In the genomic region with DNA sequence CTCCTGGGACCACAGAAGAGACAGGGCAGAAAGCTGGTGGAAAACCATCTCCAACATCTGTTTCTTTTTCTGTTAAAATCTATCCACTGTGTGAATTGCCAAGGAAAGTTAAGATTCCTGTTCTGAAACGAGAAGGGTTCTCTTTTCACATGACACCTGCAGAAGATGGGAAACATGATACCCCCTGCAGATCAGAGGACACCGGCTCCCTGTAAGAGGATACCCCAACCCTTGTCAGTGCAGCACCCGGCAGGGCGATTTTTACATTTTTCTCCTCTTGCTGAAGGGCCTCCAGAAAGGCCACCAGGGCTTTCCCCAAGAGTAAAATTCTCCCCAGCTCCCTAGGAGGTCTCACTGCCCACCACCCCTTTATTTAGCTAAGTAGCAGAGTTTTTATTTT, we compare ENCODE assay signal across 19 cellular contexts. TPM values are rescaled to one million over a fixed set of nuclear protein-coding genes. Genes with fewer than 3 reads are reported as not detected.
DNase-seq lines count a peak whose midpoint lies in the region; ATAC-seq and TF ChIP-seq lines count a peak whose summit lies in the region.
"Had no signal": no experiment of that assay in that cellular context is flagged by ENCODE, and none has a peak within 500 bp of the region (broad histone marks: within the 10 kb centered on the region; RNA-seq: fewer than 3 reads in every experiment).

No MANE protein-coding gene starts in this region.

- no peak for TF ChIP-seq CTCF in AG04450 (IDR thresholded peaks at IDR 0.05; ENCODE audit: low read depth, low read length)
- no peak for TF ChIP-seq CTCF in psoas muscle (IDR thresholded peaks at IDR 0.05)

- no peak overlapping the region for H2BK12ac ChIP-seq in mesenchymal stem cell (ENCODE audit: low read length in 2 of 2)

- H3K79me1 ChIP-seq in mesenchymal stem cell (replicated peaks; ENCODE audit: low read length, poor library complexity, severe bottlenecking), result peaks cover 38% of the 10 kb centered on the region

- H3K9me3 ChIP-seq in AG04450 (ENCODE audit: control insufficient read depth, insufficient read depth, low read length) (no peaks in the 10 kb centered on the region), mesenchymal stem cell (ENCODE audit: control insufficient read depth, low read length) (no peaks in the 10 kb centered on the region), psoas muscle (no peaks in the 10 kb centered on the region)
- H3K9me3 ChIP-seq: BLaER1, HAP-1 had no signal

- ATAC-seq in psoas muscle (peak in 2 of 4 donors; percentile 15 to 28), GM21360 (IDR thresholded peaks at IDR 0.05; ENCODE audit: unreplicated experiment) (no peak)
- ATAC-seq: GM12878 had no signal

- no peak overlapping the region for H4K8ac ChIP-seq in mesenchymal stem cell (ENCODE audit: low read length)

- H2BK120ac ChIP-seq in mesenchymal stem cell (ENCODE audit: low read depth, low read length), result no peak overlapping the region

- no peak overlapping the region for H3K18ac ChIP-seq in mesenchymal stem cell (ENCODE audit: low read depth in 1 of 2, low read length in 2 of 2)

- H3K4me3 ChIP-seq in AG04450 (ENCODE audit: low read depth, low read length) (no peak overlapping the region), mesenchymal stem cell (ENCODE audit: insufficient read depth in 1 of 2, low read depth in 1 of 2, low read length in 2 of 2) (no peak overlapping the region), psoas muscle (no peak overlapping the region)
- H3K4me3 ChIP-seq: BLaER1, GM12878, HAP-1 had no signal

- H3K27me3 ChIP-seq in AG04450 (ENCODE audit: control insufficient read depth, insufficient read depth, low read length) (no peaks in the 10 kb centered on the region), mesenchymal stem cell (ENCODE audit: control insufficient read depth in 1 of 2, insufficient read depth in 1 of 2, low read length in 2 of 2) (no peaks in the 10 kb centered on the region), psoas muscle (ENCODE audit: insufficient read depth in 3 of 3, low read length in 2 of 3) (no peaks in the 10 kb centered on the region)
- H3K27me3 ChIP-seq: BLaER1 had no signal

- CTCF ChIA-PET in AG04450 (lab: Charles Lee), result no interaction called here

- no peak overlapping the region for H3K9ac ChIP-seq in mesenchymal stem cell (ENCODE audit: low read length)
- H3K9ac ChIP-seq: BLaER1 had no signal

- H2BK5ac ChIP-seq in mesenchymal stem cell (ENCODE audit: low read depth, low read length, poor library complexity, severe bottlenecking), result no peak overlapping the region

- H2AFZ ChIP-seq in mesenchymal stem cell (ENCODE audit: low read depth, low read length), result no peak overlapping the region

- H3K27ac ChIP-seq in AG04450 (ENCODE audit: low read depth, low read length) (peak overlapping the region; percentile 11), mesenchymal stem cell (ENCODE audit: low read length, poor library complexity, severe bottlenecking) (no peak overlapping the region), psoas muscle (peak overlapping the region; percentile 30)
- H3K27ac ChIP-seq: BLaER1, C4-2B had no signal

- H3K23ac ChIP-seq in mesenchymal stem cell (ENCODE audit: low read length in 2 of 2), result no peak overlapping the region

- H3K4me1 ChIP-seq in mesenchymal stem cell (ENCODE audit: control insufficient read depth, insufficient read depth, low read depth, low read length) (peaks cover 15% of the 10 kb centered on the region), psoas muscle (peaks cover 18% of the 10 kb centered on the region)
- H3K4me1 ChIP-seq: BLaER1, HAP-1 had no signal

- 90% methylated on average over 4 of the region's 4 CpGs for WGBS in mesenchymal stem cell
- WGBS in psoas muscle, 3 donors, result 28 to 32% (median 28%) methylated on average over 4 of the region's 4 CpGs

- POLR2A ChIA-PET in AG04450 (lab: Yijun Ruan, JAX), result no interaction called here

- H3K36me3 ChIP-seq in mesenchymal stem cell (ENCODE audit: control insufficient read depth in 1 of 2, insufficient read depth in 2 of 2, low read depth in 1 of 2, low read length in 2 of 2) (peaks cover 0 to 3% of the 10 kb centered on the region in 2 experiments), psoas muscle (ENCODE audit: insufficient read depth in 1 of 2, low read depth in 1 of 2) (no peaks in the 10 kb centered on the region)
- H3K36me3 ChIP-seq: BLaER1, HAP-1 had no signal

- H4K91ac ChIP-seq in mesenchymal stem cell (ENCODE audit: low read length), result no peak overlapping the region

- peak overlapping the region; percentile 10 for H2AK5ac ChIP-seq in mesenchymal stem cell (ENCODE audit: low read length, severe bottlenecking)

- no peak overlapping the region for H3K4ac ChIP-seq in mesenchymal stem cell (ENCODE audit: low read depth in 1 of 2, low read length in 2 of 2)

- intact Hi-C loops in psoas muscle (cut with DNase I), result no loop called here

- no peak overlapping the region for H3K4me2 ChIP-seq in mesenchymal stem cell (ENCODE audit: low read length, poor library complexity, severe bottlenecking)
- H3K4me2 ChIP-seq: BLaER1 had no signal

- no peak overlapping the region for H3K14ac ChIP-seq in mesenchymal stem cell (ENCODE audit: low read length in 2 of 2)

- H2BK15ac ChIP-seq in mesenchymal stem cell (ENCODE audit: low read depth, poor library complexity, severe bottlenecking), result no peak overlapping the region

- DNase-seq in AG04450 (ENCODE audit: low read depth, low spot score), result no peak
- peak; percentile 12 for DNase-seq in NCI-H2171 (lab: John Stamatoyannopoulos, UW)
- no peak for DNase-seq in mesenchymal stem cell
- DNase-seq in psoas muscle, result no peak
- DNase-seq in NCI-H1436 treated with DMSO at 0.1 percent for 48 hours (lab: John Stamatoyannopoulos, UW), result no peak
- no peak for DNase-seq in activated gamma-delta T cell treated with Interleukin-2 at 50 U/mL for 16 hours
- DNase-seq: CD4-positive, CD25-positive, alpha-beta regulatory T cell; CD8-positive, alpha-beta memory T cell; DMS 273 treated with DMSO at 0.1 percent for 48 hours; DMS79; EL; GDM1; GOT3; HFFc6 had no signal

RNA-seq across cellular contexts. Expression of a gene that starts 48.2 kb away (rescaled TPM):
- 15.8 and 18.1 TPM in 2 replicates for polyA plus RNA-seq in AG04450 (2011; rRNA removed)
- 61.3 and 67.1 TPM in 2 replicates for polyA minus RNA-seq in AG04450 (2011; rRNA and poly(A)+ RNA removed)
- polyA plus RNA-seq in mesenchymal stem cell (2013, experiment 1 of 2), result 1.0 TPM
- polyA plus RNA-seq in mesenchymal stem cell (2013, experiment 2 of 2), result 0.90 TPM
- 10 to 100 TPM; 19.4 to 25.3 (median 23.1) TPM for total RNA-seq in psoas muscle
- 10 to 100 TPM in 2 of 3 donors, 1 to 10 TPM in 1; 2.3 to 14.9 (median 10.2) TPM for polyA plus RNA-seq in psoas muscle
